In the genomic region with DNA sequence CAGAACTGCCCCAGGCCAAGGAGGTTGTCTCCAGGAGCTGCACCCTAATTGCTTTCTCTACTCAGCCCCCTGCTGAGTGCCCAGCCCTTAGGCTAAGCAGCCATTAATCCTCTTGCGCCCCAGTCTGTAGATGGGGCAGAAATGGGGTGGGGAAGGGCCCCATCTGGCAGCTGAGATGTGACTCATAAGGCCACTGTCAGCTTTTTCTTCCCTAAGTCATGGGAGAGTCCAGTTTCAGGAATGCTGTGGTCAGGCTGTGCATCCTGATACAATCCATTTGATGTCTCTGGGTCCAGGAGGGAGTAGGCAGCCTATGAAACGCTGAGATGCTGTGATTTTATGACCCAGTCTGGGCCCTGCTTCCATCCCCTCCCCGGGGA, we compare ENCODE assay signal across 14 cellular contexts. TPM values are rescaled to one million over a fixed set of nuclear protein-coding genes. Genes with fewer than 3 reads are reported as not detected.
DNase-seq lines count a peak whose midpoint lies in the region; ATAC-seq and TF ChIP-seq lines count a peak whose summit lies in the region.
"Had no signal": no experiment of that assay in that cellular context is flagged by ENCODE, and none has a peak within 500 bp of the region (broad histone marks: within the 10 kb centered on the region; RNA-seq: fewer than 3 reads in every experiment).

No MANE protein-coding gene starts in this region.

- no peak for ATAC-seq in HG03108 (IDR thresholded peaks at IDR 0.05; ENCODE audit: unreplicated experiment)
- no peak for ATAC-seq in natural killer cell treated with Interleukin-12 subunit alpha and Interleukin-12 subunit beta and Interleukin-15 and Interleukin-18, amount 100 ng/mL, for 72 hours
- ATAC-seq: activated T-helper 17 cell treated with anti-CD3 and anti-CD28 coated beads, Interleukin-2, amount 50 U/mL, for 72 hours; naive thymus-derived CD4-positive, alpha-beta T cell; Panc1; WTC11 had no signal

- H3K27me3 Mint-ChIP-seq in mesothelial cell of epicardium (ENCODE audit: low read depth) = no peaks in the 10 kb centered on the region
- no peaks in the 10 kb centered on the region for H3K27me3 Mint-ChIP-seq in natural killer cell treated with Interleukin-12 subunit alpha and Interleukin-12 subunit beta and Interleukin-15 and Interleukin-18, amount 100 ng/mL, for 72 hours
- H3K27me3 Mint-ChIP-seq: activated T-helper 17 cell treated with anti-CD3 and anti-CD28 coated beads, Interleukin-2, amount 50 U/mL, for 72 hours had no signal

- no peak overlapping the region for H3K4me3 Mint-ChIP-seq in mesothelial cell of epicardium
- no peak overlapping the region for H3K4me3 Mint-ChIP-seq in natural killer cell treated with Interleukin-12 subunit alpha and Interleukin-12 subunit beta and Interleukin-15 and Interleukin-18, amount 100 ng/mL, for 72 hours
- H3K4me3 Mint-ChIP-seq: activated T-helper 17 cell treated with anti-CD3 and anti-CD28 coated beads, Interleukin-2, amount 50 U/mL, for 72 hours; naive thymus-derived CD4-positive, alpha-beta T cell; WTC11 had no signal

- DNase-seq in NCI-H226 (peak; percentile 88), cardiac fibroblast (ENCODE audit: low read depth in 2 of 2) (peak; percentile 46 to 86), mesothelial cell of epicardium (ENCODE audit: low spot score in 2 of 2, unreplicated experiment in 2 of 2) (no peak), NCI-H345 (lab: John Stamatoyannopoulos, UW) (no peak), NCI-H146 (lab: John Stamatoyannopoulos, UW) (no peak)
- DNase-seq in natural killer cell treated with Interleukin-12 subunit alpha and Interleukin-12 subunit beta and Interleukin-15 and Interleukin-18, amount 100 ng/mL, for 72 hours (ENCODE audit: low spot score) = no peak
- DNase-seq: COR-L47; naive thymus-derived CD4-positive, alpha-beta T cell; stomach had no signal

- no peak overlapping the region for H3K4me3 ChIP-seq in cardiac fibroblast (replicated peaks in 1 of 2; ENCODE audit: low read depth in 2 of 2, low read length in 2 of 2)
- H3K4me3 ChIP-seq: stomach had no signal

- no peak for TF ChIP-seq CTCF in C4-2B (conservative IDR thresholded peaks at IDR 0.05)
- no peak for TF ChIP-seq CTCF in cardiac fibroblast (IDR thresholded peaks at IDR 0.05; ENCODE audit: low read depth, low read length)
- no peak for TF ChIP-seq CTCF in mesothelial cell of epicardium (IDR thresholded peaks at IDR 0.05; ENCODE audit: unreplicated experiment)

- peaks cover 3% of the 10 kb centered on the region for H3K4me1 Mint-ChIP-seq in mesothelial cell of epicardium
- H3K4me1 Mint-ChIP-seq in natural killer cell treated with Interleukin-12 subunit alpha and Interleukin-12 subunit beta and Interleukin-15 and Interleukin-18, amount 100 ng/mL, for 72 hours (ENCODE audit: low read depth in 2 of 2) = peaks cover 0 to 3% of the 10 kb centered on the region in 2 donors
- H3K4me1 Mint-ChIP-seq: activated T-helper 17 cell treated with anti-CD3 and anti-CD28 coated beads, Interleukin-2, amount 50 U/mL, for 72 hours; WTC11 had no signal

- no peaks in the 10 kb centered on the region for H3K9me3 Mint-ChIP-seq in mesothelial cell of epicardium
- no peaks in the 10 kb centered on the region for H3K9me3 Mint-ChIP-seq in natural killer cell treated with Interleukin-12 subunit alpha and Interleukin-12 subunit beta and Interleukin-15 and Interleukin-18, amount 100 ng/mL, for 72 hours
- H3K9me3 Mint-ChIP-seq: activated T-helper 17 cell treated with anti-CD3 and anti-CD28 coated beads, Interleukin-2, amount 50 U/mL, for 72 hours had no signal

- peak overlapping the region; percentile 1 for H3K27ac Mint-ChIP-seq in mesothelial cell of epicardium
- H3K27ac Mint-ChIP-seq in natural killer cell treated with Interleukin-12 subunit alpha and Interleukin-12 subunit beta and Interleukin-15 and Interleukin-18, amount 100 ng/mL, for 72 hours = no peak overlapping the region
- H3K27ac Mint-ChIP-seq: activated T-helper 17 cell treated with anti-CD3 and anti-CD28 coated beads, Interleukin-2, amount 50 U/mL, for 72 hours; WTC11 had no signal

- peak overlapping the region; percentile 11; the same call in 1 of the 2 replicates for H3K27ac ChIP-seq in C4-2B
- H3K27ac ChIP-seq: stomach had no signal

- peaks cover 2% of the 10 kb centered on the region for H3K36me3 Mint-ChIP-seq in mesothelial cell of epicardium
- H3K36me3 Mint-ChIP-seq in natural killer cell treated with Interleukin-12 subunit alpha and Interleukin-12 subunit beta and Interleukin-15 and Interleukin-18, amount 100 ng/mL, for 72 hours = no peaks in the 10 kb centered on the region

RNA-seq across cellular contexts. Expression of a gene that starts 12.3 kb away (rescaled TPM):
- total RNA-seq in mesothelial cell of epicardium = 15.4 to 18.6 TPM (median 17.0 TPM) in 3 replicates
- total RNA-seq in natural killer cell treated with Interleukin-12 subunit alpha and Interleukin-12 subunit beta and Interleukin-15 and Interleukin-18, amount 100 ng/mL, for 72 hours = under 1 TPM in 1 of 2 donors, not detected in 1; 0.43 TPM

RNA-seq across cellular contexts. Expression of a gene that starts 26.8 kb away (rescaled TPM):
- 0.40 TPM in 1 of 3 replicates, not detected in the others for total RNA-seq in mesothelial cell of epicardium
- total RNA-seq in natural killer cell treated with Interleukin-12 subunit alpha and Interleukin-12 subunit beta and Interleukin-15 and Interleukin-18, amount 100 ng/mL, for 72 hours = not detected
- total RNA-seq: activated T-helper 17 cell treated with anti-CD3 and anti-CD28 coated beads, Interleukin-2, amount 50 U/mL, for 72 hours; stomach; WTC11 had no signal

RNA-seq across cellular contexts. Expression of a gene that starts 58.3 kb away (rescaled TPM):
- 19.2 to 21.6 TPM (median 19.3 TPM) in 3 replicates for total RNA-seq in mesothelial cell of epicardium
- 10 to 100 TPM; 18.8 to 49.9 TPM for total RNA-seq in natural killer cell treated with Interleukin-12 subunit alpha and Interleukin-12 subunit beta and Interleukin-15 and Interleukin-18, amount 100 ng/mL, for 72 hours

Comparison
In these comparisons a context has a peak if more than half of its experiments do, and no peak if none do; other contexts are left out.
1. DNase-seq: peak in NCI-H226 (single experiment) and cardiac fibroblast (2 of 2); none in mesothelial cell of epicardium (0 of 2), NCI-H345 (single experiment), NCI-H146 (single experiment) and natural killer cell treated with Interleukin-12 subunit alpha and Interleukin-12 subunit beta and Interleukin-15 and Interleukin-18, amount 100 ng/mL, for 72 hours (single experiment).
2. RNA of a gene that starts 12.3 kb away (total RNA-seq): 15.4 to 18.6 TPM in mesothelial cell of epicardium; 0.43 TPM in natural killer cell treated with Interleukin-12 subunit alpha and Interleukin-12 subunit beta and Interleukin-15 and Interleukin-18, amount 100 ng/mL, for 72 hours; every median in the first group is over 10 times any median in the second.